In the genomic region with DNA sequence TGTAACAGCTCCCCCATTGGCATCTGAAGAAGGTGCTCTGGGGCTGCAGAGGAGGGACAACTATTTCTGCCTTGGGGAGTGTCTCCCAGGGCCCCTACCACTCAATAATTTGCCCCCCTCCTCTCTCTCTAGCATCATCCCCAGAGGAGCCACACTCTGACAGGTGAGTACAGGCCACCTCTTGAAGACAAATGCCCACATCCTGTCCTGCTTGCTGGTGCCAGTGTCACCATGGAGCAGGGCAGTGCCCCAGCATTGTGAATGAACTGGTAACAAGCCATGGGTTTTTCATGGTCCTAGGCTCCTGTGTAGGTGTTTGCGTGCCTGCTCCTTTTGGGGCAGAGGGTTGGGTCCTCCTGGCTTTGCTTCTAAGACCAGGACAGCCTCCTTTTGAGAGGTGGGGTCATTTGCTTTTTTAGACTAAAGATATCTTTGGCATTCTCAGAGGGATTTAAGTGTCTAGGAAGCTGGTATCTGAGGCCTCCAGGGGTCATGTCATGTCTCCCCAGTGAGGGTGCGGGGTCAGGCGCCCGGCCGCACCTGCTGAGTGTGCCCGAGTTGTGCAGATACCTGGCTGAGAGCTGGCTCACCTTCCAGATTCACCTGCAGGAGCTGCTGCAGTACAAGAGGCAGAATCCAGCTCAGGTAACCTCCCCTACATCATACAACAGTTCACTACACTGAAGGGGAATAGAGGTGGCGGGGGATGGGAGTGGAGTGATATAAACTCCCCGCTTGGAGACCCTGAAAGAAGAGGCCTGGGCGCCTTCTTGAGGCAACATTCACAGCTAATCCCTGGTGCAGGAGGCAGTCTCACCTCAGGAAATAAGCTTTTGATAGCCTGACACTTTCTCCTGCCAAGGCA, we compare ENCODE assay signal across 10 cellular contexts. TPM values are rescaled to one million over a fixed set of nuclear protein-coding genes. Genes with fewer than 3 reads are reported as not detected.
DNase-seq lines count a peak whose midpoint lies in the region; ATAC-seq and TF ChIP-seq lines count a peak whose summit lies in the region.
"Had no signal": no experiment of that assay in that cellular context is flagged by ENCODE, and none has a peak within 500 bp of the region (broad histone marks: within the 10 kb centered on the region; RNA-seq: fewer than 3 reads in every experiment).

No MANE protein-coding gene starts in this region.

- H3K27ac ChIP-seq in left ventricle myocardium inferior (replicated peaks) (no peak overlapping the region), heart right ventricle (no peak overlapping the region)

- H3K4me3 Mint-ChIP-seq in activated CD8-positive, alpha-beta T cell treated with anti-CD3 and anti-CD28 coated beads, Interleukin-2, amount 10 ng/mL, durations not matched to agents 7 days and 5 days = peak overlapping the region; percentile 92
- H3K4me3 Mint-ChIP-seq in immature natural killer cell (peak overlapping the region; percentile 84 to 97 (median 95)), type B pancreatic cell (peak overlapping the region; percentile 95)

- no peaks in the 10 kb centered on the region for H3K9me3 Mint-ChIP-seq in activated CD8-positive, alpha-beta T cell treated with anti-CD3 and anti-CD28 coated beads, Interleukin-2, amount 10 ng/mL, durations not matched to agents 7 days and 5 days (ENCODE audit: insufficient read depth)
- no peaks in the 10 kb centered on the region for H3K9me3 Mint-ChIP-seq in immature natural killer cell
- no peaks in the 10 kb centered on the region for H3K9me3 Mint-ChIP-seq in type B pancreatic cell

- ATAC-seq in heart right ventricle (no peak), HG02870 (IDR thresholded peaks at IDR 0.05; ENCODE audit: unreplicated experiment) (no peak), GM21723 (IDR thresholded peaks at IDR 0.05; ENCODE audit: unreplicated experiment) (no peak)
- no peak for ATAC-seq in activated CD8-positive, alpha-beta T cell treated with anti-CD3 and anti-CD28 coated beads, Interleukin-2, amount 10 ng/mL, durations not matched to agents 7 days and 5 days

- H3K4me1 Mint-ChIP-seq in activated CD8-positive, alpha-beta T cell treated with anti-CD3 and anti-CD28 coated beads, Interleukin-2, amount 10 ng/mL, durations not matched to agents 7 days and 5 days (ENCODE audit: low read depth) = peaks cover 66% of the 10 kb centered on the region
- H3K4me1 Mint-ChIP-seq in immature natural killer cell (peaks cover 38 to 56% of the 10 kb centered on the region in 2 donors), type B pancreatic cell (ENCODE audit: unreplicated experiment) (peaks cover 13% of the 10 kb centered on the region)

- POLR2A ChIA-PET in activated CD8-positive, alpha-beta T cell treated with anti-CD3 and anti-CD28 coated beads, Interleukin-2, amount 10 ng/mL, durations not matched to agents 7 days and 5 days (lab: Charles Lee) = interaction anchor here (0.7 to 4.4 kb wide), 7 partner anchors 16 to 73 kb away, joined by 3 to 37 read pairs (median 4); a partner anchor contains a TSS

- no peaks in the 10 kb centered on the region for H3K9me3 ChIP-seq in left ventricle myocardium inferior (replicated peaks)
- H3K9me3 ChIP-seq in heart right ventricle = no peaks in the 10 kb centered on the region

- CTCF ChIA-PET in activated CD8-positive, alpha-beta T cell treated with anti-CD3 and anti-CD28 coated beads, Interleukin-2, amount 10 ng/mL, durations not matched to agents 7 days and 5 days (lab: Charles Lee) = interaction anchor here (0.7 to 3.1 kb wide), 8 partner anchors 9 to 70 kb away, joined by 3 to 16 read pairs (median 6); a partner anchor contains a TSS

- TF ChIP-seq CTCF in left ventricle myocardium inferior (IDR thresholded peaks at IDR 0.05; ENCODE audit: borderline replicate concordance) (no peak), heart right ventricle (IDR thresholded peaks at IDR 0.05) (no peak), type B pancreatic cell (conservative IDR thresholded peaks at IDR 0.05) (no peak)

- peaks cover 71% of the 10 kb centered on the region for H3K36me3 Mint-ChIP-seq in activated CD8-positive, alpha-beta T cell treated with anti-CD3 and anti-CD28 coated beads, Interleukin-2, amount 10 ng/mL, durations not matched to agents 7 days and 5 days (ENCODE audit: low read depth)
- peaks cover 9 to 30% (median 10%) of the 10 kb centered on the region in 3 donors for H3K36me3 Mint-ChIP-seq in immature natural killer cell
- peaks cover 7% of the 10 kb centered on the region for H3K36me3 Mint-ChIP-seq in type B pancreatic cell

- intact Hi-C loops in left ventricle myocardium inferior (cut with micrococcal nuclease) (no loop called here), heart right ventricle (cut with DNase I) (loop anchor here in 6 of 10 donors (1.0 to 10.0 kb wide), 8 partner anchors 19 to 207 kb away; a partner anchor contains a TSS)

- H3K4me1 ChIP-seq in left ventricle myocardium inferior (peaks cover 50% of the 10 kb centered on the region), heart right ventricle (peaks cover 11 to 54% (median 35%) of the 10 kb centered on the region in 9 donors)

- WGBS in heart right ventricle, 2 donors = 97 to 98% methylated on average over 9 of the region's 9 CpGs

- H3K36me3 ChIP-seq in left ventricle myocardium inferior = peaks cover 56% of the 10 kb centered on the region
- peaks cover 0 to 63% (median 49%) of the 10 kb centered on the region in 9 donors for H3K36me3 ChIP-seq in heart right ventricle

- H3K27me3 Mint-ChIP-seq in activated CD8-positive, alpha-beta T cell treated with anti-CD3 and anti-CD28 coated beads, Interleukin-2, amount 10 ng/mL, durations not matched to agents 7 days and 5 days (ENCODE audit: low read depth) = no peaks in the 10 kb centered on the region
- H3K27me3 Mint-ChIP-seq in immature natural killer cell (ENCODE audit: low read depth in 3 of 3) (peaks cover 16 to 28% (median 16%) of the 10 kb centered on the region in 3 donors), type B pancreatic cell (no peaks in the 10 kb centered on the region)

- DNase-seq in left ventricle myocardium inferior (no peak), heart right ventricle (no peak), immature natural killer cell (no peak), type B pancreatic cell (ENCODE audit: extremely low spot score, unreplicated experiment) (no peak), NCI-H2081 (lab: John Stamatoyannopoulos, UW) (no peak)
- no peak for DNase-seq in activated CD8-positive, alpha-beta T cell treated with anti-CD3 and anti-CD28 coated beads, Interleukin-2, amount 10 ng/mL, durations not matched to agents 7 days and 5 days
- DNase-seq: COR-L47, NCI-H446 treated with DMSO at 0.1 percent for 48 hours had no signal

- H3K4me3 ChIP-seq in left ventricle myocardium inferior (peak overlapping the region; percentile 88), heart right ventricle (peak overlapping the region in 2 of 10 donors; percentile 90 to 95)

- H3K27ac Mint-ChIP-seq in activated CD8-positive, alpha-beta T cell treated with anti-CD3 and anti-CD28 coated beads, Interleukin-2, amount 10 ng/mL, durations not matched to agents 7 days and 5 days = no peak overlapping the region
- H3K27ac Mint-ChIP-seq in immature natural killer cell (peak overlapping the region; percentile 57 to 94 (median 86)), type B pancreatic cell (no peak overlapping the region)

- no peaks in the 10 kb centered on the region for H3K27me3 ChIP-seq in left ventricle myocardium inferior (ENCODE audit: low read depth)
- no peaks in the 10 kb centered on the region for H3K27me3 ChIP-seq in heart right ventricle

RNA-seq across cellular contexts. Expression of a gene that starts 1.8 kb away (rescaled TPM):
- total RNA-seq in left ventricle myocardium inferior (29.9 TPM), heart right ventricle (10 to 100 TPM; 24.1 to 47.3 (median 30.6) TPM), type B pancreatic cell (ENCODE audit: low replicate concordance) (86.2 and 88.7 TPM in 2 replicates)
- polyA plus RNA-seq in heart right ventricle (10 to 100 TPM; 11.3 to 39.0 TPM), immature natural killer cell (10 to 100 TPM; 51.2 to 88.6 (median 58.6) TPM)
- 100 to 1,000 TPM; 104 to 111 TPM for total RNA-seq in activated CD8-positive, alpha-beta T cell treated with anti-CD3 and anti-CD28 coated beads, Interleukin-2, amount 10 ng/mL, durations not matched to agents 7 days and 5 days

RNA-seq across cellular contexts. Expression of a gene that starts 3.1 kb away (rescaled TPM):
- 58.1 TPM for total RNA-seq in left ventricle myocardium inferior
- total RNA-seq in heart right ventricle = 10 to 100 TPM; 52.5 to 80.6 (median 63.6) TPM
- 10 to 100 TPM; 35.5 to 84.7 TPM for polyA plus RNA-seq in heart right ventricle
- total RNA-seq in activated CD8-positive, alpha-beta T cell treated with anti-CD3 and anti-CD28 coated beads, Interleukin-2, amount 10 ng/mL, durations not matched to agents 7 days and 5 days = 10 to 100 TPM; 75.1 to 81.4 TPM
- polyA plus RNA-seq in immature natural killer cell = 100 to 1,000 TPM in 1 of 3 donors, 10 to 100 TPM in 2; 68.2 to 135 (median 92.9) TPM
- total RNA-seq in type B pancreatic cell (ENCODE audit: low replicate concordance) = 37.8 and 54.0 TPM in 2 replicates

RNA-seq across cellular contexts. Expression of a gene that starts 10.0 kb away (rescaled TPM):
- total RNA-seq in left ventricle myocardium inferior = 0.58 TPM
- 1 to 10 TPM in 2 of 10 donors, under 1 TPM in 8; 0.30 to 2.1 (median 0.47) TPM for total RNA-seq in heart right ventricle
- 1 to 10 TPM in 1 of 2 donors, under 1 TPM in 1; 0.28 to 1.8 TPM for polyA plus RNA-seq in heart right ventricle
- 1 to 10 TPM; 2.0 to 2.2 TPM for total RNA-seq in activated CD8-positive, alpha-beta T cell treated with anti-CD3 and anti-CD28 coated beads, Interleukin-2, amount 10 ng/mL, durations not matched to agents 7 days and 5 days
- under 1 TPM in 1 of 3 donors, not detected in 2; 0.29 TPM for polyA plus RNA-seq in immature natural killer cell
- 5.5 and 6.1 TPM in 2 replicates for total RNA-seq in type B pancreatic cell (ENCODE audit: low replicate concordance)

RNA-seq across cellular contexts. Expression of a gene that starts 19.2 kb away (rescaled TPM):
- 6.4 TPM for total RNA-seq in left ventricle myocardium inferior
- 10 to 100 TPM in 1 of 10 donors, 1 to 10 TPM in 9; 4.7 to 12.0 (median 7.1) TPM for total RNA-seq in heart right ventricle
- 1 to 10 TPM; 3.8 to 9.6 TPM for polyA plus RNA-seq in heart right ventricle
- total RNA-seq in activated CD8-positive, alpha-beta T cell treated with anti-CD3 and anti-CD28 coated beads, Interleukin-2, amount 10 ng/mL, durations not matched to agents 7 days and 5 days = 10 to 100 TPM; 19.1 to 23.1 TPM
- 10 to 100 TPM; 19.2 to 33.3 (median 21.9) TPM for polyA plus RNA-seq in immature natural killer cell
- 17.9 and 19.6 TPM in 2 replicates for total RNA-seq in type B pancreatic cell (ENCODE audit: low replicate concordance)

RNA-seq across cellular contexts. Expression of a gene that starts 26.7 kb away (rescaled TPM):
- total RNA-seq in left ventricle myocardium inferior (19.7 TPM), heart right ventricle (10 to 100 TPM; 11.5 to 19.2 (median 16.4) TPM), type B pancreatic cell (ENCODE audit: low replicate concordance) (25.9 and 28.2 TPM in 2 replicates)
- polyA plus RNA-seq in heart right ventricle (10 to 100 TPM; 22.1 to 40.8 TPM), immature natural killer cell (100 to 1,000 TPM in 2 of 3 donors, 10 to 100 TPM in 1; 95.4 to 128 (median 102) TPM)
- 10 to 100 TPM; 57.0 to 59.5 TPM for total RNA-seq in activated CD8-positive, alpha-beta T cell treated with anti-CD3 and anti-CD28 coated beads, Interleukin-2, amount 10 ng/mL, durations not matched to agents 7 days and 5 days

Comparison
In these comparisons a context has a peak if more than half of its experiments do, and no peak if none do; other contexts are left out.
1. H3K27ac Mint-ChIP-seq: peak in immature natural killer cell (6 of 6); none in activated CD8-positive, alpha-beta T cell treated with anti-CD3 and anti-CD28 coated beads, Interleukin-2, amount 10 ng/mL, durations not matched to agents 7 days and 5 days (single experiment) and type B pancreatic cell (single experiment).
2. Peak in every context shown above with its lines, with median percentiles within 50 percentile points of each other: H3K4me3 Mint-ChIP-seq.